Comparison of ENCODE assay signal across 8 cellular contexts in genomic region chr3:156639414-156640023, GRCh38.
"Had no signal": no experiment of that assay in that cellular context is flagged by ENCODE, and none has a peak within 500 bp of the region (broad histone marks: within the 10 kb centered on the region; RNA-seq: fewer than 3 reads in every experiment).

No MANE protein-coding gene starts in this region.

- H3K4me3 ChIP-seq: HAP-1 had no signal

- DNase-seq: GOT3, H7, IMR-90, Karpas-422, KBM-7 had no signal

- H3K36me3 ChIP-seq: HAP-1 had no signal

- ATAC-seq: HCT116 had no signal

- H3K4me2 ChIP-seq: KMS-11 had no signal

- H3K4me1 ChIP-seq: HAP-1 had no signal

- H3K27ac ChIP-seq: KMS-11 had no signal

- H3K9me3 ChIP-seq: HAP-1 had no signal
